1 cellular context compared by ENCODE assay signal in the genomic region with DNA sequence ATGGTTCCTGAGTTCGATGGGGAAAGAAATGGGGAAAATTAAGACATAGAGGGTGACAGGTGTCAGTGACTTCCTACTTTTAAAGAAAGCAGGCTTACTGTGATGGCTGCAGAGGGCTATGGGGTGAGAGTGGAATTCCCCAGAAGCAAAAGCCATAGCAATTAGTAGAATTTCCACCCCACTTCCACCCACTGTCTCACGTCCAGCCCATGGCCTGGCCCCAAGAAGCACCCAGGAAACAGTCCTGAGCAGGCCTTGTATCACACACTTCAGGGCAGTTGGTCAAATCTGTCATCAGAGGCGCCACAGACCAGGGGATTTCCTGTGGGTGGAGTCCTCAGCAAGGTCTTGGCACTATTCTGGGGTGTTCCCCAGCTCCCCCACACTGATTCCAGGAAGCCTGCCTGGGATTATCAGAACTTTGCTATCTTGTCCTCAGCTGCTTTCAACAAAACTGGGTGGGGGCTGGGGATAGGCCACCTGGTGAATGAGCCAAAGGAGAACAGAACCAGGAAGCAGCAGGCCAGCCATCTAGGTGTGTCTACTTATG.
TF ChIP-seq lines count a peak whose summit lies in the region.

No MANE protein-coding gene starts in this region.

TF ChIP-seq in GM12878, 131 proteins besides CTCF, POLR2A, EP300 and RAD21 (continued from another document and continues in another):
- TF ChIP-seq ZNF687 (IDR thresholded peaks at IDR 0.05) (peak; percentile 92), PAX8 (IDR thresholded peaks at IDR 0.05) (no peak), NFYA (IDR thresholded peaks at IDR 0.05; ENCODE audit: borderline replicate concordance, low read depth, low read length) (no peak), TAF1 (IDR thresholded peaks at IDR 0.05; ENCODE audit: borderline replicate concordance, low read depth, low read length) (peak; percentile 40; the same call in 1 of the 2 replicates), PAX5 (IDR thresholded peaks at IDR 0.05; ENCODE audit: borderline replicate concordance, low read depth, low read length) (peak; percentile 61; the same call in 1 of the 2 replicates), BHLHE40 (IDR thresholded peaks at IDR 0.05; ENCODE audit: borderline replicate concordance in 1 of 2, low read depth in 2 of 2, low read length in 1 of 2) (peak; percentile 61 to 76), SREBF2 (IDR thresholded peaks at IDR 0.05; ENCODE audit: low read length) (no peak), CHD2 (IDR thresholded peaks at IDR 0.05; ENCODE audit: borderline replicate concordance, low read depth, low read length) (peak; percentile 75; the same call in 1 of the 2 replicates), SPI1 (IDR thresholded peaks at IDR 0.05; ENCODE audit: borderline replicate concordance, insufficient read depth, low read depth, low read length) (peak; percentile 55), MXI1 (IDR thresholded peaks at IDR 0.05; ENCODE audit: low read depth, low read length) (peak; percentile 18; the same call in 1 of the 2 replicates), KLF5 (IDR thresholded peaks at IDR 0.05; ENCODE audit: partially characterized antibody) (no peak), NFIC (IDR thresholded peaks at IDR 0.05; ENCODE audit: low read depth, low read length) (peak; percentile 78), JUNB (IDR thresholded peaks at IDR 0.05) (peak; percentile 29; the same call in 1 of the 2 replicates), RELA (IDR thresholded peaks at IDR 0.05; ENCODE audit: borderline replicate concordance, partially characterized antibody) (peak; percentile 98), YY1 (IDR thresholded peaks at IDR 0.05; ENCODE audit: low read depth, low read length) (peak; percentile 70), NR2F1 (conservative IDR thresholded peaks at IDR 0.05) (peak; percentile 78), RELB (IDR thresholded peaks at IDR 0.05; ENCODE audit: low read depth) (peak; percentile 97), SMARCA5 (IDR thresholded peaks at IDR 0.05) (0 out of 2 replicates have a peak, but pooled peaks have one; percentile 61), IKZF1 (conservative IDR thresholded peaks at IDR 0.05) (peak; percentile 97), BCL11A (IDR thresholded peaks at IDR 0.05; ENCODE audit: low read depth, low read length) (peak; percentile 91), ATF7 (IDR thresholded peaks at IDR 0.05; ENCODE audit: low read depth) (peak; percentile 83), PML (IDR thresholded peaks at IDR 0.05; ENCODE audit: low read length) (peak; percentile 22; the same call in 1 of the 2 replicates), SMAD5 (IDR thresholded peaks at IDR 0.05; ENCODE audit: low read depth) (no peak), IKZF2 (IDR thresholded peaks at IDR 0.05) (peak; percentile 95 to 96), CREM (IDR thresholded peaks at IDR 0.05; ENCODE audit: low read depth) (peak; percentile 78), SUZ12 (IDR thresholded peaks at IDR 0.05; ENCODE audit: unreplicated experiment) (no peak), FOXM1 (IDR thresholded peaks at IDR 0.05; ENCODE audit: low read depth, low read length) (peak; percentile 69; the same call in 1 of the 2 replicates), MTA3 (IDR thresholded peaks at IDR 0.05; ENCODE audit: borderline replicate concordance, low read length) (0 out of 2 replicates have a peak, but pooled peaks have one; percentile 62), LARP7 (IDR thresholded peaks at IDR 0.05) (0 out of 2 replicates have a peak, but pooled peaks have one; percentile 58), SRF (IDR thresholded peaks at IDR 0.05; ENCODE audit: low read depth in 2 of 2, low read length in 2 of 2) (no peak), RCOR1 (conservative IDR thresholded peaks at IDR 0.05; ENCODE audit: low read depth, low read length) (0 out of 2 replicates have a peak, but pooled peaks have one; percentile 27), MEF2A (IDR thresholded peaks at IDR 0.05; ENCODE audit: insufficient read depth, low read depth, low read length) (0 out of 2 replicates have a peak, but pooled peaks have one; percentile 30), ASH2L (IDR thresholded peaks at IDR 0.05; ENCODE audit: borderline replicate concordance, low read depth) (no peak), TBL1XR1 (IDR thresholded peaks at IDR 0.05; ENCODE audit: low read depth, low read length) (peak; percentile 84), ZNF217 (IDR thresholded peaks at IDR 0.05) (0 out of 2 replicates have a peak, but pooled peaks have one; percentile 33), ATF2 (IDR thresholded peaks at IDR 0.05; ENCODE audit: low read length) (peak; percentile 66; the same call in 1 of the 2 replicates), SMAD1 (IDR thresholded peaks at IDR 0.05; ENCODE audit: low read depth, partially characterized antibody) (peak; percentile 28), CEBPB (IDR thresholded peaks at IDR 0.05; ENCODE audit: borderline replicate concordance in 1 of 2, low read depth in 2 of 2, low read length in 2 of 2) (0 out of 4 replicates have a peak, but pooled peaks of 1 of the 2 experiments have one; percentile 45), IRF4 (IDR thresholded peaks at IDR 0.05; ENCODE audit: low read depth, low read length) (peak; percentile 38; the same call in 1 of the 2 replicates), MEF2B (IDR thresholded peaks at IDR 0.05; ENCODE audit: partially characterized antibody, poor library complexity, severe bottlenecking) (peak; percentile 63)
- TF ChIP-seq, protein P1, sequence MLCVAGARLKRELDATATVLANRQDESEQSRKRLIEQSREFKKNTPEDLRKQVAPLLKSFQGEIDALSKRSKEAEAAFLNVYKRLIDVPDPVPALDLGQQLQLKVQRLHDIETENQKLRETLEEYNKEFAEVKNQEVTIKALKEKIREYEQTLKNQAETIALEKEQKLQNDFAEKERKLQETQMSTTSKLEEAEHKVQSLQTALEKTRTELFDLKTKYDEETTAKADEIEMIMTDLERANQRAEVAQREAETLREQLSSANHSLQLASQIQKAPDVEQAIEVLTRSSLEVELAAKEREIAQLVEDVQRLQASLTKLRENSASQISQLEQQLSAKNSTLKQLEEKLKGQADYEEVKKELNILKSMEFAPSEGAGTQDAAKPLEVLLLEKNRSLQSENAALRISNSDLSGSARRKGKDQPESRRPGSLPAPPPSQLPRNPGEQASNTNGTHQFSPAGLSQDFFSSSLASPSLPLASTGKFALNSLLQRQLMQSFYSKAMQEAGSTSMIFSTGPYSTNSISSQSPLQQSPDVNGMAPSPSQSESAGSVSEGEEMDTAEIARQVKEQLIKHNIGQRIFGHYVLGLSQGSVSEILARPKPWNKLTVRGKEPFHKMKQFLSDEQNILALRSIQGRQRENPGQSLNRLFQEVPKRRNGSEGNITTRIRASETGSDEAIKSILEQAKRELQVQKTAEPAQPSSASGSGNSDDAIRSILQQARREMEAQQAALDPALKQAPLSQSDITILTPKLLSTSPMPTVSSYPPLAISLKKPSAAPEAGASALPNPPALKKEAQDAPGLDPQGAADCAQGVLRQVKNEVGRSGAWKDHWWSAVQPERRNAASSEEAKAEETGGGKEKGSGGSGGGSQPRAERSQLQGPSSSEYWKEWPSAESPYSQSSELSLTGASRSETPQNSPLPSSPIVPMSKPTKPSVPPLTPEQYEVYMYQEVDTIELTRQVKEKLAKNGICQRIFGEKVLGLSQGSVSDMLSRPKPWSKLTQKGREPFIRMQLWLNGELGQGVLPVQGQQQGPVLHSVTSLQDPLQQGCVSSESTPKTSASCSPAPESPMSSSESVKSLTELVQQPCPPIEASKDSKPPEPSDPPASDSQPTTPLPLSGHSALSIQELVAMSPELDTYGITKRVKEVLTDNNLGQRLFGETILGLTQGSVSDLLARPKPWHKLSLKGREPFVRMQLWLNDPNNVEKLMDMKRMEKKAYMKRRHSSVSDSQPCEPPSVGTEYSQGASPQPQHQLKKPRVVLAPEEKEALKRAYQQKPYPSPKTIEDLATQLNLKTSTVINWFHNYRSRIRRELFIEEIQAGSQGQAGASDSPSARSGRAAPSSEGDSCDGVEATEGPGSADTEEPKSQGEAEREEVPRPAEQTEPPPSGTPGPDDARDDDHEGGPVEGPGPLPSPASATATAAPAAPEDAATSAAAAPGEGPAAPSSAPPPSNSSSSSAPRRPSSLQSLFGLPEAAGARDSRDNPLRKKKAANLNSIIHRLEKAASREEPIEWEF (IDR thresholded peaks at IDR 0.05; ENCODE audit: insufficient replicate concordance, low read depth, low read length) = peak; percentile 53
- TF ChIP-seq, protein P2, sequence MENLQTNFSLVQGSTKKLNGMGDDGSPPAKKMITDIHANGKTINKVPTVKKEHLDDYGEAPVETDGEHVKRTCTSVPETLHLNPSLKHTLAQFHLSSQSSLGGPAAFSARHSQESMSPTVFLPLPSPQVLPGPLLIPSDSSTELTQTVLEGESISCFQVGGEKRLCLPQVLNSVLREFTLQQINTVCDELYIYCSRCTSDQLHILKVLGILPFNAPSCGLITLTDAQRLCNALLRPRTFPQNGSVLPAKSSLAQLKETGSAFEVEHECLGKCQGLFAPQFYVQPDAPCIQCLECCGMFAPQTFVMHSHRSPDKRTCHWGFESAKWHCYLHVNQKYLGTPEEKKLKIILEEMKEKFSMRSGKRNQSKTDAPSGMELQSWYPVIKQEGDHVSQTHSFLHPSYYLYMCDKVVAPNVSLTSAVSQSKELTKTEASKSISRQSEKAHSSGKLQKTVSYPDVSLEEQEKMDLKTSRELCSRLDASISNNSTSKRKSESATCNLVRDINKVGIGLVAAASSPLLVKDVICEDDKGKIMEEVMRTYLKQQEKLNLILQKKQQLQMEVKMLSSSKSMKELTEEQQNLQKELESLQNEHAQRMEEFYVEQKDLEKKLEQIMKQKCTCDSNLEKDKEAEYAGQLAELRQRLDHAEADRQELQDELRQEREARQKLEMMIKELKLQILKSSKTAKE (IDR thresholded peaks at IDR 0.05; ENCODE audit: low read depth, poor library complexity, severe bottlenecking) = peak; percentile 92
- TF ChIP-seq, protein P3, sequence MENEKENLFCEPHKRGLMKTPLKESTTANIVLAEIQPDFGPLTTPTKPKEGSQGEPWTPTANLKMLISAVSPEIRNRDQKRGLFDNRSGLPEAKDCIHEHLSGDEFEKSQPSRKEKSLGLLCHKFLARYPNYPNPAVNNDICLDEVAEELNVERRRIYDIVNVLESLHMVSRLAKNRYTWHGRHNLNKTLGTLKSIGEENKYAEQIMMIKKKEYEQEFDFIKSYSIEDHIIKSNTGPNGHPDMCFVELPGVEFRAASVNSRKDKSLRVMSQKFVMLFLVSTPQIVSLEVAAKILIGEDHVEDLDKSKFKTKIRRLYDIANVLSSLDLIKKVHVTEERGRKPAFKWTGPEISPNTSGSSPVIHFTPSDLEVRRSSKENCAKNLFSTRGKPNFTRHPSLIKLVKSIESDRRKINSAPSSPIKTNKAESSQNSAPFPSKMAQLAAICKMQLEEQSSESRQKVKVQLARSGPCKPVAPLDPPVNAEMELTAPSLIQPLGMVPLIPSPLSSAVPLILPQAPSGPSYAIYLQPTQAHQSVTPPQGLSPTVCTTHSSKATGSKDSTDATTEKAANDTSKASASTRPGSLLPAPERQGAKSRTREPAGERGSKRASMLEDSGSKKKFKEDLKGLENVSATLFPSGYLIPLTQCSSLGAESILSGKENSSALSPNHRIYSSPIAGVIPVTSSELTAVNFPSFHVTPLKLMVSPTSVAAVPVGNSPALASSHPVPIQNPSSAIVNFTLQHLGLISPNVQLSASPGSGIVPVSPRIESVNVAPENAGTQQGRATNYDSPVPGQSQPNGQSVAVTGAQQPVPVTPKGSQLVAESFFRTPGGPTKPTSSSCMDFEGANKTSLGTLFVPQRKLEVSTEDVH (IDR thresholded peaks at IDR 0.05; ENCODE audit: low read depth, partially characterized antibody) = peak; percentile 28
